8 cellular contexts compared by ENCODE assay signal in genomic region chr1:184755226-184756065, GRCh38. TPM values are rescaled to one million over a fixed set of nuclear protein-coding genes. Genes with fewer than 3 reads are reported as not detected.
A peak's percentile ranks its signal among the peaks of the same experiment; 100 is the strongest.
DNase-seq lines count a peak whose midpoint lies in the region; ATAC-seq and TF ChIP-seq lines count a peak whose summit lies in the region.

No MANE protein-coding gene starts in this region.

- CTCF ChIA-PET in activated naive CD4-positive, alpha-beta T cell treated with anti-CD3 and anti-CD28 coated beads for 36 hours (lab: Charles Lee), result interaction anchor here (1.1 to 1.9 kb wide), 2 partner anchors 50 to 291 kb away, joined by 3 to 4 read pairs; no protein-coding TSS in a partner anchor
- CTCF ChIA-PET in RWPE1 (lab: Yijun Ruan, JAX), result interaction anchor here (0.7 kb wide), 1 partner anchor 72 kb away, joined by 3 read pairs; no protein-coding TSS in a partner anchor

- POLR2A ChIA-PET in RWPE1 (lab: Yijun Ruan, JAX; ENCODE audit: low non-redundant PET), result no interaction called here

- peak; percentile 1 for ATAC-seq in HG02840 (IDR thresholded peaks at IDR 0.05; ENCODE audit: low FRiP score, unreplicated experiment)

- TF ChIP-seq CTCF in RWPE1 (conservative IDR thresholded peaks at IDR 0.05; ENCODE audit: low read depth), result no peak
- no peak for TF ChIP-seq CTCF in liver (IDR thresholded peaks at IDR 0.05; ENCODE audit: low read depth, low read length, missing input control)

- H3K9ac ChIP-seq in liver (ENCODE audit: low read depth in 1 of 2, low read length in 2 of 2) (peak overlapping the region; percentile 4 to 57), subcutaneous abdominal adipose tissue (ENCODE audit: low read length in 5 of 5) (peak overlapping the region; percentile 51 to 92 (median 80))

- H3K9me3 ChIP-seq in liver (ENCODE audit: control insufficient read depth in 4 of 4, low read length in 3 of 4), result no peaks in the 10 kb centered on the region
- H3K9me3 ChIP-seq in subcutaneous abdominal adipose tissue (ENCODE audit: control insufficient read depth in 5 of 5, low read length in 5 of 5), result no peaks in the 10 kb centered on the region

- H3K4me3 ChIP-seq in liver (ENCODE audit: low read depth in 1 of 3, low read length in 3 of 3) (peak overlapping the region; percentile 67 to 81 (median 68)), subcutaneous abdominal adipose tissue (ENCODE audit: low read depth in 1 of 5, low read length in 5 of 5) (peak overlapping the region; percentile 71 to 99 (median 95))

- H3K4me3 Mint-ChIP-seq in activated naive CD4-positive, alpha-beta T cell treated with anti-CD3 and anti-CD28 coated beads for 36 hours, result peak overlapping the region; percentile 88

- WGBS in liver, result 4% methylated on average over 27 of the region's 27 CpGs

- no peaks in the 10 kb centered on the region for H3K27me3 Mint-ChIP-seq in activated naive CD4-positive, alpha-beta T cell treated with anti-CD3 and anti-CD28 coated beads for 36 hours (ENCODE audit: low read depth)

- H3K27ac Mint-ChIP-seq in activated naive CD4-positive, alpha-beta T cell treated with anti-CD3 and anti-CD28 coated beads for 36 hours, result peak overlapping the region; percentile 88

- H3K27me3 ChIP-seq in liver (ENCODE audit: control insufficient read depth in 4 of 4, insufficient read depth in 4 of 4, low read length in 3 of 4) (no peaks in the 10 kb centered on the region), subcutaneous abdominal adipose tissue (ENCODE audit: control insufficient read depth in 5 of 5, insufficient read depth in 4 of 5, low read length in 5 of 5) (no peaks in the 10 kb centered on the region)

- H3K4me1 Mint-ChIP-seq in activated naive CD4-positive, alpha-beta T cell treated with anti-CD3 and anti-CD28 coated beads for 36 hours (ENCODE audit: low read depth), result peaks cover 30% of the 10 kb centered on the region

- H3K27ac ChIP-seq in RWPE1 (peak overlapping the region; percentile 85), liver (ENCODE audit: low read depth in 1 of 2, low read length in 2 of 2) (peak overlapping the region; percentile 72 to 96), subcutaneous abdominal adipose tissue (ENCODE audit: low read depth, low read length) (peak overlapping the region; percentile 94)

- H3K36me3 ChIP-seq in liver (ENCODE audit: control insufficient read depth in 4 of 4, insufficient read depth in 3 of 4, low read depth in 1 of 4, low read length in 3 of 4), result no peaks in the 10 kb centered on the region
- no peaks in the 10 kb centered on the region for H3K36me3 ChIP-seq in subcutaneous abdominal adipose tissue (ENCODE audit: control insufficient read depth in 5 of 5, insufficient read depth in 5 of 5, low read length in 5 of 5)

- peaks cover 3% of the 10 kb centered on the region for H3K36me3 Mint-ChIP-seq in activated naive CD4-positive, alpha-beta T cell treated with anti-CD3 and anti-CD28 coated beads for 36 hours (ENCODE audit: low read depth)

- peak; percentile 30 for DNase-seq in activated naive CD4-positive, alpha-beta T cell treated with anti-CD3 and anti-CD28 coated beads for 36 hours
- no peak for DNase-seq in activated naive CD4-positive, alpha-beta T cell (lab: John Stamatoyannopoulos, UW)
- DNase-seq in RWPE1 (ENCODE audit: low spot score) (peak; percentile 11), cerebellum (ENCODE audit: low spot score) (peak; percentile 31), inferior parietal cortex (ENCODE audit: extremely low spot score) (no peak)

- intact Hi-C loops in activated naive CD4-positive, alpha-beta T cell treated with anti-CD3 and anti-CD28 coated beads for 36 hours (cut with micrococcal nuclease), result loop anchor here (1.0 to 10.0 kb wide), 12 partner anchors 37 to 1549 kb away; partner anchors contain the start of genes ARPC5, C1orf21, SMG7 and SWT1

- TF ChIP-seq RAD21 in liver (IDR thresholded peaks at IDR 0.05), result no peak

- H3K4me1 ChIP-seq in liver (ENCODE audit: control insufficient read depth in 4 of 4, insufficient read depth in 4 of 4, low read length in 3 of 4), result peaks cover 3 to 42% (median 20%) of the 10 kb centered on the region in 4 donors
- peaks cover 0 to 31% (median 21%) of the 10 kb centered on the region in 5 donors for H3K4me1 ChIP-seq in subcutaneous abdominal adipose tissue (ENCODE audit: control insufficient read depth in 5 of 5, insufficient read depth in 5 of 5, low read length in 5 of 5)

- H3K9me3 Mint-ChIP-seq in activated naive CD4-positive, alpha-beta T cell treated with anti-CD3 and anti-CD28 coated beads for 36 hours, result no peaks in the 10 kb centered on the region

TF ChIP-seq in liver, 16 proteins besides CTCF, POLR2A, EP300 and RAD21:
- peak; percentile 9 for TF ChIP-seq YY1 (IDR thresholded peaks at IDR 0.05)
- TF ChIP-seq REST (IDR thresholded peaks at IDR 0.05), result peak; percentile 94
- peak in 1 of 2 donors; percentile 11 for TF ChIP-seq RXRA (IDR thresholded peaks at IDR 0.05)
- peak in 1 of 2 donors; percentile 5 for TF ChIP-seq HNF4A (conservative IDR thresholded peaks at IDR 0.05)
- no peak for TF ChIP-seq ZBTB33 (IDR thresholded peaks at IDR 0.05)

RNA-seq across cellular contexts. Expression of gene EDEM3, which starts 0.8 kb away (rescaled TPM):
- 10 to 100 TPM in 1 of 2 experiments, 1 to 10 TPM in 1; 9.9 to 10.5 TPM for total RNA-seq in activated naive CD4-positive, alpha-beta T cell treated with anti-CD3 and anti-CD28 coated beads for 36 hours
- total RNA-seq in cerebellum (48.5 TPM), liver (10 to 100 TPM; 32.9 to 53.8 TPM)
- polyA plus RNA-seq in liver, result 10 to 100 TPM; 11.7 to 14.5 TPM

Comparison
In these comparisons a context has a peak if more than half of its experiments do, and no peak if none do; other contexts are left out.
1. DNase-seq: peak in activated naive CD4-positive, alpha-beta T cell treated with anti-CD3 and anti-CD28 coated beads for 36 hours (single experiment), RWPE1 (single experiment) and cerebellum (single experiment); none in activated naive CD4-positive, alpha-beta T cell (0 of 4) and inferior parietal cortex (single experiment).
2. Peak in every context shown above with its lines, with median percentiles within 50 percentile points of each other: H3K27ac ChIP-seq.